ENCODE assay signal across 23 cellular contexts in genomic region chr6:20274115-20274514, GRCh38.
"Had no signal": no experiment of that assay in that cellular context is flagged by ENCODE, and none has a peak within 500 bp of the region (broad histone marks: within the 10 kb centered on the region; RNA-seq: fewer than 3 reads in every experiment).

No MANE protein-coding gene starts in this region.

- H3K4me3 ChIP-seq: heart left ventricle, left ventricle myocardium inferior, neural progenitor cell, right atrium auricular region, skin epidermis, tibial nerve, upper lobe of left lung, vagina had no signal

- H3K4me3 Mint-ChIP-seq: memory B cell; naive thymus-derived CD8-positive, alpha-beta T cell; nephron; neural progenitor cell; stimulated activated effector memory CD8-positive, alpha-beta T cell treated with anti-CD3 and anti-CD28 coated beads, Interleukin-12 subunit alpha, Interleukin-12 subunit beta, amount 100 ng/mL, for 72 hours; stimulated activated naive CD8-positive, alpha-beta T cell treated with anti-CD3 and anti-CD28 coated beads, Interleukin-15, Interleukin-2, amounts not matched to agents 100 ng/mL and 50 ng/mL, for 24 hours had no signal

- H3K36me3 Mint-ChIP-seq: memory B cell; naive thymus-derived CD8-positive, alpha-beta T cell; neural progenitor cell; stimulated activated effector memory CD8-positive, alpha-beta T cell treated with anti-CD3 and anti-CD28 coated beads, Interleukin-12 subunit alpha, Interleukin-12 subunit beta, amount 100 ng/mL, for 72 hours had no signal

- H3K27ac Mint-ChIP-seq: memory B cell; nephron; neural progenitor cell; stimulated activated effector memory CD8-positive, alpha-beta T cell treated with anti-CD3 and anti-CD28 coated beads, Interleukin-12 subunit alpha, Interleukin-12 subunit beta, amount 100 ng/mL, for 72 hours; stimulated activated naive CD8-positive, alpha-beta T cell treated with anti-CD3 and anti-CD28 coated beads, Interleukin-15, Interleukin-2, amounts not matched to agents 100 ng/mL and 50 ng/mL, for 24 hours had no signal

- H3K4me1 ChIP-seq: left ventricle myocardium inferior, parathyroid adenoma, right atrium auricular region, tibial nerve, upper lobe of left lung, vagina had no signal

- H3K36me3 ChIP-seq: heart left ventricle, left ventricle myocardium inferior, neural progenitor cell, neutrophil, right atrium auricular region, tibial nerve, upper lobe of left lung, vagina had no signal

- H3K9me3 Mint-ChIP-seq: memory B cell; naive thymus-derived CD8-positive, alpha-beta T cell; nephron; stimulated activated effector memory CD8-positive, alpha-beta T cell treated with anti-CD3 and anti-CD28 coated beads, Interleukin-12 subunit alpha, Interleukin-12 subunit beta, amount 100 ng/mL, for 72 hours had no signal

- H3K27me3 ChIP-seq: neural progenitor cell, right atrium auricular region, tibial nerve, upper lobe of left lung, vagina had no signal

- H3K9ac ChIP-seq: neural progenitor cell, parathyroid adenoma had no signal

- H3K4me1 Mint-ChIP-seq: memory B cell; naive thymus-derived CD8-positive, alpha-beta T cell; stimulated activated effector memory CD8-positive, alpha-beta T cell treated with anti-CD3 and anti-CD28 coated beads, Interleukin-12 subunit alpha, Interleukin-12 subunit beta, amount 100 ng/mL, for 72 hours had no signal

- H3K9me3 ChIP-seq: heart left ventricle, left ventricle myocardium inferior, neutrophil, right atrium auricular region, tibial nerve, upper lobe of left lung, vagina had no signal

- H3K27ac ChIP-seq: heart left ventricle, left ventricle myocardium inferior, neural progenitor cell, neutrophil, parathyroid adenoma, right atrium auricular region, skin epidermis, tibial nerve, upper lobe of left lung, vagina had no signal

- DNase-seq: heart left ventricle; islet precursor cell; left ventricle myocardium inferior; naive thymus-derived CD8-positive, alpha-beta T cell; occipital lobe; stimulated activated CD4-positive, alpha-beta T cell treated with anti-CD3 and anti-CD28 coated beads, Interleukin-12 subunit alpha, Interleukin-12 subunit beta, amount 100 ng/mL, for 4 hours; stimulated activated CD4-positive, alpha-beta T cell treated with anti-CD3 and anti-CD28 coated beads, Interleukin-15, amount 100 ng/mL, for 24 hours; stimulated activated CD4-positive, alpha-beta T cell treated with anti-CD3 and anti-CD28 coated beads, Interleukin-2, amount 100 ng/mL, for 24 hours; stimulated activated CD4-positive, alpha-beta T cell treated with anti-CD3 and anti-CD28 coated beads, Interleukin-4, amount 100 ng/mL, for 1 hour; stimulated activated naive CD4-positive, alpha-beta T cell; substantia nigra; upper lobe of left lung had no signal
